In the genomic region with DNA sequence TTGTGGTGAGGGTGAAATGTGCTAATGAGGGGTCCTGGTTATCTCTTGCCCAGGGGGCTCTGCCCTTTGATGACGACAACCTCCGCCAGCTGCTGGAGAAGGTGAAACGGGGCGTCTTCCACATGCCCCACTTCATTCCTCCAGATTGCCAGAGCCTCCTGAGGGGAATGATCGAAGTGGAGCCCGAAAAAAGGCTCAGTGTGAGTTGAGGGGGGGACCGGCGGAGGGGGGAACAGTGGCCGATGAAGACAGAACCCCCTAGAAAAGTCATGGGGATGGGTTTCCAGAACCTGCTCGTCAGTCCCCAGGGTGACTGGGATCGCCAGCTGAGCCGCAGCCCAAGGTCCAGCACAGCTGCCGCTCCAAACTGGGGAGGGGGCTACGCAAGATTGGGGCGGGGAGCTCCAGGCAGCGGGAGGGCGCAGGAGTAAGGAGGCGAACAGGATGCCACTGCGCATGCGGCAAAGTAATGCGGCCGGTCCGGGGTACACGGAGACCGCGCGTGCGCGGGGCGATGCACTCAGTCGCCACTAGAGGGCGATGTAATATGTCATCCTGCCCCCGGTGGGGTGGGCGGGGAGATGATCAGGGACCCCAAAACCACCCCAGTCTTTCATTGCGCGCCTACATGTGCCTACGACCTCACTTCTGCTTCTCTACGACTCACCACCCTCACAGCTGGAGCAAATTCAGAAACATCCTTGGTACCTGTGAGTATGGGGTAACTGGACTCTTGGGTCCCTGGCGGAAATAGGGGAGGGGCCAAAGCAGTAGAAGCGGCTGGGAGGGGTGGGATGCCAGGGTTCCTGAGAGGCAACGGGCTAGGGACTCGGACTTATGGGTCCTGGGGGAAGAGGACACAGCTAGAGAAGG, we compare ENCODE assay signal across 8 cellular contexts. TPM values are rescaled to one million over a fixed set of nuclear protein-coding genes. Genes with fewer than 3 reads are reported as not detected.
DNase-seq lines count a peak whose midpoint lies in the region; ATAC-seq and TF ChIP-seq lines count a peak whose summit lies in the region.

No MANE protein-coding gene starts in this region.

- peaks cover 11% of the 10 kb centered on the region for H3K4me1 ChIP-seq in CD4-positive, alpha-beta memory T cell (ENCODE audit: insufficient read depth, low read length)
- H3K4me1 ChIP-seq in trophoblast cell (ENCODE audit: control insufficient read depth in 1 of 2, insufficient read depth in 2 of 2, low read length in 2 of 2) (peaks cover 0 to 3% of the 10 kb centered on the region in 2 experiments), tibial artery (peaks cover 0 to 6% (median 0%) of the 10 kb centered on the region in 4 donors)

- no peaks in the 10 kb centered on the region for H3K27me3 ChIP-seq in CD4-positive, alpha-beta memory T cell (ENCODE audit: insufficient read depth, low read length)
- no peaks in the 10 kb centered on the region for H3K27me3 ChIP-seq in trophoblast cell (ENCODE audit: insufficient read depth, low read length)
- peaks cover 0 to 2% of the 10 kb centered on the region in 2 donors for H3K27me3 ChIP-seq in tibial artery

- H2AK5ac ChIP-seq in trophoblast cell (ENCODE audit: low read length), result no peak overlapping the region

- intact Hi-C loops in CD4-positive, alpha-beta memory T cell (cut with micrococcal nuclease), result loop anchor here (1.0 kb wide), 3 partner anchors 38 to 117 kb away; a partner anchor contains a TSS
- intact Hi-C loops in activated naive CD4-positive, alpha-beta T cell treated with anti-CD3 and anti-CD28 coated beads for 36 hours (cut with micrococcal nuclease), result loop anchor here (1.0 to 5.0 kb wide), 5 partner anchors 38 to 106 kb away; a partner anchor contains a TSS
- intact Hi-C loops in tibial artery (cut with DNase I; ENCODE audit: low total_unique reads), result loop anchor here (5.0 kb wide), 2 partner anchors 41 to 81 kb away; a partner anchor contains a TSS

- H3K27ac ChIP-seq in CD4-positive, alpha-beta memory T cell (ENCODE audit: low read depth, low read length), result peak overlapping the region; percentile 22
- H3K27ac ChIP-seq in trophoblast cell (ENCODE audit: low read depth, low read length) (no peak overlapping the region), tibial artery (no peak overlapping the region)

- peak overlapping the region; percentile 38 for H2AFZ ChIP-seq in trophoblast cell (ENCODE audit: insufficient read depth, low read length, poor library complexity)

- peak overlapping the region; percentile 34 to 49 for H3K4me3 ChIP-seq in CD4-positive, alpha-beta memory T cell (ENCODE audit: low read length in 2 of 2)
- H3K4me3 ChIP-seq in trophoblast cell (ENCODE audit: low read depth, low read length) (no peak overlapping the region), tibial artery (peak overlapping the region in 1 of 2 donors; percentile 34)

- H2BK120ac ChIP-seq in trophoblast cell (ENCODE audit: insufficient read depth, low read length, poor library complexity), result peak overlapping the region; percentile 14

- no peaks in the 10 kb centered on the region for H3K9me3 Mint-ChIP-seq in CD4-positive, alpha-beta memory T cell
- no peaks in the 10 kb centered on the region for H3K9me3 Mint-ChIP-seq in activated naive CD4-positive, alpha-beta T cell treated with anti-CD3 and anti-CD28 coated beads for 36 hours

- WGBS in trophoblast cell (ENCODE audit: extremely low coverage, insufficient coverage, insufficient read length), result no CpG with 5 or more reads among the region's 42 CpGs

- CTCF ChIA-PET in CD4-positive, alpha-beta memory T cell (lab: Charles Lee; ENCODE audit: partially characterized antibody), result interaction anchor here (0.5 to 3.8 kb wide), 33 partner anchors 10 to 331 kb away, joined by 3 to 53 read pairs (median 4); a partner anchor contains a TSS
- CTCF ChIA-PET in activated naive CD4-positive, alpha-beta T cell treated with anti-CD3 and anti-CD28 coated beads for 36 hours (lab: Charles Lee), result interaction anchor here (0.6 to 3.2 kb wide), 26 partner anchors 8 to 203 kb away, joined by 3 to 28 read pairs (median 4); a partner anchor contains a TSS

- H3K27me3 Mint-ChIP-seq in CD4-positive, alpha-beta memory T cell, result no peaks in the 10 kb centered on the region
- H3K27me3 Mint-ChIP-seq in activated naive CD4-positive, alpha-beta T cell treated with anti-CD3 and anti-CD28 coated beads for 36 hours (ENCODE audit: low read depth), result no peaks in the 10 kb centered on the region

- H4K12ac ChIP-seq in trophoblast cell (ENCODE audit: low read depth, low read length), result peak overlapping the region; percentile 57

- peak; percentile 87 to 90 (median 88) for DNase-seq in CD4-positive, alpha-beta memory T cell
- DNase-seq in Kasumi-1 (lab: John Stamatoyannopoulos, UW) (peak; percentile 77 to 82), SK-MEL-5 (ENCODE audit: low read depth, low spot score) (peak; percentile 76), glomerular visceral epithelial cell (ENCODE audit: extremely low spot score) (peak; percentile 84), trophoblast cell (peak; percentile 61 to 80), tibial artery (peak; percentile 74 to 85)
- peak; percentile 96 for DNase-seq in activated naive CD4-positive, alpha-beta T cell treated with anti-CD3 and anti-CD28 coated beads for 36 hours

- POLR2A ChIA-PET in CD4-positive, alpha-beta memory T cell (lab: Charles Lee; ENCODE audit: partially characterized antibody), result interaction anchor here (0.8 to 3.7 kb wide), 13 partner anchors 10 to 202 kb away, joined by 3 to 29 read pairs (median 9); a partner anchor contains a TSS

- no peak overlapping the region for H3K23ac ChIP-seq in trophoblast cell (ENCODE audit: low read length)

- no peak overlapping the region for H2BK5ac ChIP-seq in trophoblast cell (ENCODE audit: low read depth, low read length, poor library complexity)

- H3K36me3 ChIP-seq in CD4-positive, alpha-beta memory T cell (ENCODE audit: insufficient read depth, low read length), result no peaks in the 10 kb centered on the region
- peaks cover 14 to 25% of the 10 kb centered on the region in 2 experiments for H3K36me3 ChIP-seq in trophoblast cell (ENCODE audit: control insufficient read depth in 1 of 2, insufficient read depth in 2 of 2, low read length in 2 of 2)
- peaks cover 0 to 7% (median 0%) of the 10 kb centered on the region in 3 donors for H3K36me3 ChIP-seq in tibial artery

- peak; percentile 57 for ATAC-seq in GM21423 (IDR thresholded peaks at IDR 0.05; ENCODE audit: unreplicated experiment)

- H3K79me1 ChIP-seq in trophoblast cell (ENCODE audit: low read length), result no peaks in the 10 kb centered on the region

- H4K8ac ChIP-seq in trophoblast cell (ENCODE audit: low read depth, low read length), result peak overlapping the region; percentile 74

- no peak overlapping the region for H2BK12ac ChIP-seq in trophoblast cell (ENCODE audit: low read length)

- H3K9me3 ChIP-seq in CD4-positive, alpha-beta memory T cell (ENCODE audit: control insufficient read depth in 1 of 2, low read length in 2 of 2), result no peaks in the 10 kb centered on the region
- peaks cover 1% of the 10 kb centered on the region for H3K9me3 ChIP-seq in trophoblast cell (ENCODE audit: insufficient read depth, low read depth, low read length)
- no peaks in the 10 kb centered on the region for H3K9me3 ChIP-seq in tibial artery

- peak overlapping the region; percentile 75 to 86 (median 80) for H3K4me3 Mint-ChIP-seq in CD4-positive, alpha-beta memory T cell
- peak overlapping the region; percentile 78 for H3K4me3 Mint-ChIP-seq in activated naive CD4-positive, alpha-beta T cell treated with anti-CD3 and anti-CD28 coated beads for 36 hours

- H3K18ac ChIP-seq in trophoblast cell (ENCODE audit: low read length), result no peak overlapping the region

- TF ChIP-seq CTCF in tibial artery (IDR thresholded peaks at IDR 0.05), result peak; percentile 78 to 96

- H3K27ac Mint-ChIP-seq in CD4-positive, alpha-beta memory T cell, result peak overlapping the region; percentile 57 to 94 (median 82)
- H3K27ac Mint-ChIP-seq in activated naive CD4-positive, alpha-beta T cell treated with anti-CD3 and anti-CD28 coated beads for 36 hours, result peak overlapping the region; percentile 86

- peak overlapping the region; percentile 60 for H3K9ac ChIP-seq in trophoblast cell (ENCODE audit: low read length)

- peak overlapping the region; percentile 21 for H4K91ac ChIP-seq in trophoblast cell (ENCODE audit: low read depth, low read length)

- peaks cover 6 to 21% (median 10%) of the 10 kb centered on the region in 4 donors for H3K4me1 Mint-ChIP-seq in CD4-positive, alpha-beta memory T cell
- H3K4me1 Mint-ChIP-seq in activated naive CD4-positive, alpha-beta T cell treated with anti-CD3 and anti-CD28 coated beads for 36 hours (ENCODE audit: low read depth), result peaks cover 7% of the 10 kb centered on the region

- in situ Hi-C loops in SK-MEL-5 (cut with HindIII; ENCODE audit: low pct_unique_long_range_greater_than_20kb, low sequenced_read_pairs), result no loop called here

- no peak overlapping the region for H3K4ac ChIP-seq in trophoblast cell (ENCODE audit: low read depth, low read length)

- peak overlapping the region; percentile 69 for H3K4me2 ChIP-seq in trophoblast cell (ENCODE audit: low read length)

- H3K79me2 ChIP-seq in trophoblast cell (ENCODE audit: control insufficient read depth, insufficient read depth, low read length, poor library complexity), result no peaks in the 10 kb centered on the region

- H3K36me3 Mint-ChIP-seq in CD4-positive, alpha-beta memory T cell, result no peaks in the 10 kb centered on the region
- no peaks in the 10 kb centered on the region for H3K36me3 Mint-ChIP-seq in activated naive CD4-positive, alpha-beta T cell treated with anti-CD3 and anti-CD28 coated beads for 36 hours (ENCODE audit: low read depth)

- no peak overlapping the region for H3K14ac ChIP-seq in trophoblast cell (ENCODE audit: low read length)

RNA-seq across cellular contexts. Expression of a gene that starts 17.9 kb away (rescaled TPM):
- total RNA-seq in CD4-positive, alpha-beta memory T cell, result 1 to 10 TPM; 1.4 to 1.7 TPM
- polyA plus RNA-seq in CD4-positive, alpha-beta memory T cell, result not detected
- 3.3 and 3.5 TPM in 2 replicates for total RNA-seq in SK-MEL-5 (2014; rRNA removed; shearing (Covaris generic))
- polyA plus RNA-seq in SK-MEL-5 (2015; cell fraction: cytosol; rRNA removed), result 7.3 and 12.5 TPM in 2 replicates
- 17.6 and 28.3 TPM in 2 replicates for polyA plus RNA-seq in SK-MEL-5 (2015; cell fraction: nucleus; rRNA removed)
- total RNA-seq in activated naive CD4-positive, alpha-beta T cell treated with anti-CD3 and anti-CD28 coated beads for 36 hours, result 1 to 10 TPM; 1.4 to 2.2 TPM
- polyA plus RNA-seq in trophoblast cell (2013), result 5.7 and 6.9 TPM in 2 replicates

RNA-seq across cellular contexts. Expression of a gene that starts 21.8 kb away (rescaled TPM):
- total RNA-seq in CD4-positive, alpha-beta memory T cell, result 10 to 100 TPM; 17.9 to 18.5 TPM
- polyA plus RNA-seq in CD4-positive, alpha-beta memory T cell, result 10 to 100 TPM; 35.7 to 38.7 TPM
- 33.7 and 39.7 TPM in 2 replicates for total RNA-seq in SK-MEL-5 (2014; rRNA removed; shearing (Covaris generic))
- 69.4 and 76.5 TPM in 2 replicates for polyA plus RNA-seq in SK-MEL-5 (2015; cell fraction: cytosol; rRNA removed)
- 12.1 and 21.1 TPM in 2 replicates for polyA plus RNA-seq in SK-MEL-5 (2015; cell fraction: nucleus; rRNA removed)
- 10 to 100 TPM; 44.3 to 45.0 TPM for total RNA-seq in activated naive CD4-positive, alpha-beta T cell treated with anti-CD3 and anti-CD28 coated beads for 36 hours
- polyA plus RNA-seq in trophoblast cell (2013), result 24.4 TPM in 2 replicates

RNA-seq across cellular contexts. Expression of a gene that starts 23.4 kb away (rescaled TPM):
- 1 to 10 TPM in 1 of 2 experiments, under 1 TPM in 1; 0.87 to 1.3 TPM for total RNA-seq in CD4-positive, alpha-beta memory T cell
- not detected for polyA plus RNA-seq in CD4-positive, alpha-beta memory T cell
- total RNA-seq in SK-MEL-5 (2014; rRNA removed; shearing (Covaris generic)), result not detected in 2 replicates
- not detected in 2 replicates for polyA plus RNA-seq in SK-MEL-5 (2015; cell fraction: cytosol; rRNA removed)
- not detected in 2 replicates for polyA plus RNA-seq in SK-MEL-5 (2015; cell fraction: nucleus; rRNA removed)
- total RNA-seq in activated naive CD4-positive, alpha-beta T cell treated with anti-CD3 and anti-CD28 coated beads for 36 hours, result not detected
- not detected in 2 replicates for polyA plus RNA-seq in trophoblast cell (2013)

RNA-seq across cellular contexts. Expression of a gene that starts 38.0 kb away (rescaled TPM):
- total RNA-seq in CD4-positive, alpha-beta memory T cell, result 10 to 100 TPM; 23.1 to 23.5 TPM
- polyA plus RNA-seq in CD4-positive, alpha-beta memory T cell, result 1 to 10 TPM in 1 of 2 donors, under 1 TPM in 1; 0.60 to 1.5 TPM
- total RNA-seq in SK-MEL-5 (2014; rRNA removed; shearing (Covaris generic)), result 5.2 and 7.5 TPM in 2 replicates
- polyA plus RNA-seq in SK-MEL-5 (2015; cell fraction: cytosol; rRNA removed), result 9.0 and 11.5 TPM in 2 replicates
- polyA plus RNA-seq in SK-MEL-5 (2015; cell fraction: nucleus; rRNA removed), result 57.1 and 67.8 TPM in 2 replicates
- 10 to 100 TPM; 45.9 to 47.1 TPM for total RNA-seq in activated naive CD4-positive, alpha-beta T cell treated with anti-CD3 and anti-CD28 coated beads for 36 hours
- 20.3 and 20.7 TPM in 2 replicates for polyA plus RNA-seq in trophoblast cell (2013)

RNA-seq across cellular contexts. Expression of a gene that starts 42.9 kb away (rescaled TPM):
- total RNA-seq in CD4-positive, alpha-beta memory T cell, result 100 to 1,000 TPM; 161 to 162 TPM
- 100 to 1,000 TPM in 1 of 2 donors, 10 to 100 TPM in 1; 22.9 to 107 TPM for polyA plus RNA-seq in CD4-positive, alpha-beta memory T cell
- total RNA-seq in SK-MEL-5 (2014; rRNA removed; shearing (Covaris generic)), result 33.7 and 44.3 TPM in 2 replicates
- polyA plus RNA-seq in SK-MEL-5 (2015; cell fraction: cytosol; rRNA removed), result 108 and 119 TPM in 2 replicates
- polyA plus RNA-seq in SK-MEL-5 (2015; cell fraction: nucleus; rRNA removed), result 45.6 and 55.2 TPM in 2 replicates
- total RNA-seq in activated naive CD4-positive, alpha-beta T cell treated with anti-CD3 and anti-CD28 coated beads for 36 hours, result 100 to 1,000 TPM; 166 to 174 TPM
- 46.5 and 48.3 TPM in 2 replicates for polyA plus RNA-seq in trophoblast cell (2013)
